9 cellular contexts compared by ENCODE assay signal in the genomic region with DNA sequence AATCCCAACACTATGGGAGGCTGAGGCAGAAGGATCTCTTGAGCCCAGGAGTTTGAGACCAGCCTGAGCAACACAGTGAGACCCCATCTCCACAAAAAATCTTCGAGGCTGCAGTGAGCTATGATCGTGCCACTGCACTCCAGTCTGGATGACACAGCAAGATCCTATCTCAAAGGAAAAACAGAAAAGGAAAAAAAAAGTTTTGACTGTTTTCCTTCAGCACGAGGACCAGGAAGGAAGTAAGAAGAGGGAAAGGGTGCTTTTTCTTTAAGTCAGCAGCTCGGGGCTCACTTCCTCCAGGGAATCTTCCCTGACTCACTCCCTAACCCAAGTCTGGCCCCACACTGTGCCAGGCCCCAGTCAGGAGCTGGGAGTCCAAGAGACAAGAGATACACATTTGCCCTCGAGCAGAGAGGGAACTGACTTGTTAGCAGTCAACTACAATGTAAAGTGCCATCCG. TPM values are rescaled to one million over a fixed set of nuclear protein-coding genes. Genes with fewer than 3 reads are reported as not detected.
A peak's percentile ranks its signal among the peaks of the same experiment; 100 is the strongest.
DNase-seq lines count a peak whose midpoint lies in the region; ATAC-seq, FAIRE-seq and TF ChIP-seq lines count a peak whose summit lies in the region.
"Had no signal": no experiment of that assay in that cellular context is flagged by ENCODE, and none has a peak within 500 bp of the region (broad histone marks: within the 10 kb centered on the region; RNA-seq: fewer than 3 reads in every experiment).

No MANE protein-coding gene starts in this region.

- H3K4me2 ChIP-seq in HepG2 (ENCODE audit: low read depth, low read length) (no peak overlapping the region), OCI-LY7 (ENCODE audit: low read length) (no peak overlapping the region)

- POLR2A ChIA-PET in HepG2 (lab: Yijun Ruan, JAX) (no interaction called here), OCI-LY7 (lab: Charles Lee) (no interaction called here)

- H3K27me3 ChIP-seq in liver (ENCODE audit: control insufficient read depth in 4 of 4, insufficient read depth in 4 of 4, low read length in 3 of 4) (no peaks in the 10 kb centered on the region), HepG2 (ENCODE audit: control insufficient read depth in 1 of 2, insufficient read depth in 2 of 2, low read length in 2 of 2) (no peaks in the 10 kb centered on the region), breast epithelium (no peaks in the 10 kb centered on the region), right lobe of liver (no peaks in the 10 kb centered on the region), upper lobe of right lung (no peaks in the 10 kb centered on the region)

- no peak for DNase-seq in HepG2 (ENCODE audit: low spot score)
- no peak for DNase-seq in breast epithelium (ENCODE audit: low spot score in 2 of 2)
- no peak for DNase-seq in right lobe of liver
- DNase-seq in upper lobe of right lung: no peak
- DNase-seq in GM19238 (ENCODE audit: insufficient read length, low spot score): no peak
- DNase-seq in OCI-LY7 (ENCODE audit: low spot score): no peak
- DNase-seq: SW 1271 had no signal

- BruUV-seq in HepG2 (replicated peaks; lab: Mats Ljungman, UMichigan): no TSS peak
- BruUV-seq in OCI-LY7 (replicated peaks; lab: Mats Ljungman, UMichigan): no TSS peak

- TF ChIP-seq RAD21 in liver (IDR thresholded peaks at IDR 0.05) (no peak), HepG2 (CRISPR knock-in tag; IDR thresholded peaks at IDR 0.05) (no peak)

- TF ChIP-seq EP300 in HepG2 (IDR thresholded peaks at IDR 0.05; ENCODE audit: low read depth in 2 of 2, low read length in 2 of 2) (no peak), HepG2 (CRISPR knock-in tag; IDR thresholded peaks at IDR 0.05; ENCODE audit: borderline replicate concordance) (no peak)

- peaks cover 52% of the 10 kb centered on the region for H4K20me1 ChIP-seq in HepG2 (ENCODE audit: insufficient read depth, low read length)
- no peaks in the 10 kb centered on the region for H4K20me1 ChIP-seq in OCI-LY7 (ENCODE audit: insufficient read depth, low read length)

- intact Hi-C loops in HepG2 (cut with micrococcal nuclease; ENCODE audit: unreplicated experiment): no loop called here
- intact Hi-C loops in breast epithelium (cut with DNase I; ENCODE audit: low total_unique reads): no loop called here
- intact Hi-C loops in right lobe of liver (cut with DNase I): loop anchor here in 1 of 2 donors (10.0 kb wide), 1 partner anchor 48 kb away; no protein-coding TSS in a partner anchor
- intact Hi-C loops in upper lobe of right lung (cut with DNase I): loop anchor here (5.0 kb wide), 1 partner anchor 45 kb away; no protein-coding TSS in a partner anchor
- intact Hi-C loops in OCI-LY7 (cut with micrococcal nuclease; ENCODE audit: unreplicated experiment): no loop called here

- H3K9me3 ChIP-seq in liver (ENCODE audit: control insufficient read depth in 4 of 4, low read length in 3 of 4) (no peaks in the 10 kb centered on the region), HepG2 (ENCODE audit: low read length) (no peaks in the 10 kb centered on the region), breast epithelium (no peaks in the 10 kb centered on the region), right lobe of liver (no peaks in the 10 kb centered on the region), upper lobe of right lung (no peaks in the 10 kb centered on the region), OCI-LY7 (ENCODE audit: low read length) (no peaks in the 10 kb centered on the region)

- H3K9ac ChIP-seq in liver (ENCODE audit: low read depth in 1 of 2, low read length in 2 of 2) (no peak overlapping the region), HepG2 (ENCODE audit: insufficient read depth, low read depth, low read length) (no peak overlapping the region)

- FAIRE-seq in HepG2 (lab: Jason Lieb, UNC): no peak

- H3K27ac ChIP-seq in liver (ENCODE audit: low read depth in 1 of 2, low read length in 2 of 2) (peak overlapping the region in 1 of 2 donors; percentile 33), HepG2 (ENCODE audit: extremely low read length, insufficient read depth, low read length) (no peak overlapping the region), breast epithelium (peak overlapping the region; percentile 69 to 91), right lobe of liver (peak overlapping the region in 1 of 3 donors; percentile 13), upper lobe of right lung (peak overlapping the region; percentile 95), OCI-LY7 (ENCODE audit: low read depth, low read length, poor library complexity, severe bottlenecking) (no peak overlapping the region)

- peaks cover 6 to 63% (median 27%) of the 10 kb centered on the region in 4 donors for H3K4me1 ChIP-seq in liver (ENCODE audit: control insufficient read depth in 4 of 4, insufficient read depth in 4 of 4, low read length in 3 of 4)
- H3K4me1 ChIP-seq in HepG2 (ENCODE audit: insufficient read depth, low read length): peaks cover 50% of the 10 kb centered on the region
- H3K4me1 ChIP-seq in breast epithelium: peaks cover 34 to 40% of the 10 kb centered on the region in 2 donors
- peaks cover 0 to 49% (median 21%) of the 10 kb centered on the region in 4 donors for H3K4me1 ChIP-seq in right lobe of liver
- H3K4me1 ChIP-seq in upper lobe of right lung: peaks cover 96% of the 10 kb centered on the region
- H3K4me1 ChIP-seq in OCI-LY7 (ENCODE audit: insufficient read depth, low read length, poor library complexity, severe bottlenecking): peaks cover 17% of the 10 kb centered on the region

- TF ChIP-seq POLR2A in HepG2 (IDR thresholded peaks at IDR 0.05; ENCODE audit: insufficient read depth in 1 of 2, low read depth in 2 of 2, low read length in 2 of 2) (no peak), breast epithelium (IDR thresholded peaks at IDR 0.05) (no peak), right lobe of liver (IDR thresholded peaks at IDR 0.05) (no peak)

- no peak overlapping the region for H3K4me3 ChIP-seq in liver (ENCODE audit: low read depth in 1 of 3, low read length in 3 of 3)
- H3K4me3 ChIP-seq in HepG2 (replicated peaks in 1 of 3; ENCODE audit: insufficient read depth in 1 of 3, low read depth in 2 of 3, low read length in 3 of 3): no peak overlapping the region
- H3K4me3 ChIP-seq in breast epithelium: no peak overlapping the region
- no peak overlapping the region for H3K4me3 ChIP-seq in right lobe of liver
- H3K4me3 ChIP-seq in upper lobe of right lung: no peak overlapping the region
- no peak overlapping the region for H3K4me3 ChIP-seq in OCI-LY7 (ENCODE audit: low read depth, low read length, poor library complexity, severe bottlenecking)

- H3K79me2 ChIP-seq in HepG2 (ENCODE audit: insufficient read depth, low read length) (peaks cover 68% of the 10 kb centered on the region), OCI-LY7 (ENCODE audit: insufficient read depth, low read depth, low read length) (no peaks in the 10 kb centered on the region)

- ATAC-seq in HepG2 (no peak), right lobe of liver (peak in 3 of 4 donors; percentile 3 to 14 (median 4)), upper lobe of right lung (peak; percentile 23), HG03196 (IDR thresholded peaks at IDR 0.05; ENCODE audit: unreplicated experiment) (no peak)

- H2AFZ ChIP-seq in HepG2 (ENCODE audit: low read length): no peak overlapping the region
- no peak overlapping the region for H2AFZ ChIP-seq in OCI-LY7 (ENCODE audit: low read length)

- CTCF ChIA-PET in HepG2 (lab: Yijun Ruan, JAX; ENCODE audit: low intra/inter-chr PET ratio, low total read pairs): no interaction called here
- CTCF ChIA-PET in OCI-LY7 (lab: Charles Lee; ENCODE audit: unreplicated experiment): no interaction called here

- in situ Hi-C loops in HepG2 (cut with HindIII; ENCODE audit: extremely low pct_ligation_motif_present, low pct_unique_long_range_greater_than_20kb): no loop called here

- 67% methylated on average over 6 of the region's 6 CpGs for WGBS in liver
- WGBS in HepG2 (ENCODE audit: low lambda C conversion rate): 95% methylated on average over 5 of the region's 6 CpGs
- whole genome bisulfite sequencing in right lobe of liver (ENCODE audit: insufficient coverage, low coverage, low lambda C conversion rate, missing lambda C conversion rate): 23% methylated on average over 6 of the region's 6 CpGs

- no peaks in the 10 kb centered on the region for H3K36me3 ChIP-seq in liver (ENCODE audit: control insufficient read depth in 4 of 4, insufficient read depth in 3 of 4, low read depth in 1 of 4, low read length in 3 of 4)
- H3K36me3 ChIP-seq in HepG2 (replicated peaks in 1 of 2; ENCODE audit: control insufficient read depth in 1 of 2, insufficient read depth in 2 of 2, low read length in 2 of 2): peaks cover 10% of the 10 kb centered on the region in 2 experiments; a peak in 3 of 5 replicates
- H3K36me3 ChIP-seq in breast epithelium: no peaks in the 10 kb centered on the region
- no peaks in the 10 kb centered on the region for H3K36me3 ChIP-seq in right lobe of liver
- H3K36me3 ChIP-seq in upper lobe of right lung: no peaks in the 10 kb centered on the region
- no peaks in the 10 kb centered on the region for H3K36me3 ChIP-seq in OCI-LY7 (ENCODE audit: insufficient read depth, low read length)

- no peaks in the 10 kb centered on the region for H3K9me2 ChIP-seq in OCI-LY7 (ENCODE audit: insufficient read depth, low read length)

- no peak for TF ChIP-seq CTCF in liver (IDR thresholded peaks at IDR 0.05; ENCODE audit: low read depth, low read length, missing input control)
- TF ChIP-seq CTCF in HepG2 (CRISPR knock-in tag; IDR thresholded peaks at IDR 0.05): no peak
- no peak for TF ChIP-seq CTCF in breast epithelium (IDR thresholded peaks at IDR 0.05)
- no peak for TF ChIP-seq CTCF in right lobe of liver (IDR thresholded peaks at IDR 0.05)
- TF ChIP-seq CTCF in upper lobe of right lung (IDR thresholded peaks at IDR 0.05): no peak
- no peak for TF ChIP-seq CTCF in OCI-LY7 (conservative IDR thresholded peaks at IDR 0.05; ENCODE audit: low read length)

RNA-seq across cellular contexts. Expression of gene ARRB1, which starts 14.2 kb away (rescaled TPM):
- total RNA-seq in liver (10 to 100 TPM; 19.3 to 21.2 TPM), HepG2 (2016; rRNA removed; fragmentation: Illumina TruSeq; extraction: Trizol) (22.5 and 25.2 TPM in 2 replicates), breast epithelium (10 to 100 TPM; 31.2 to 64.0 (median 42.3) TPM), right lobe of liver (10 to 100 TPM in 5 of 6 experiments, 1 to 10 TPM in 1; 8.6 to 26.4 (median 24.5) TPM), upper lobe of right lung (188 TPM), OCI-LY7 (2022) (not detected in 2 replicates)
- polyA plus RNA-seq in liver (1 to 10 TPM; 3.3 to 5.7 TPM), HepG2 (2011; rRNA removed) (35.7 and 35.9 TPM in 2 replicates)
- 15.2 and 19.6 TPM in 2 replicates for total RNA-seq in HepG2 (2016; cell fraction: cytosol; rRNA removed; fragmentation: Illumina TruSeq; extraction: Trizol; ENCODE audit: low read depth)
- 21.7 and 25.0 TPM in 2 replicates for total RNA-seq in HepG2 (2016; cell fraction: insoluble cytoplasmic fraction; rRNA removed; fragmentation: Illumina TruSeq; extraction: Trizol)
- total RNA-seq in HepG2 (2016; cell fraction: membrane; rRNA removed; fragmentation: Illumina TruSeq; extraction: Trizol): 20.4 and 20.9 TPM in 2 replicates
- total RNA-seq in HepG2 (2016; cell fraction: nucleus; rRNA removed; fragmentation: Illumina TruSeq; extraction: Trizol): 15.7 and 24.9 TPM in 2 replicates
- 33.5 and 41.0 TPM in 2 replicates for polyA plus RNA-seq in HepG2 (2011; cell fraction: cytosol; rRNA removed)
- polyA plus RNA-seq in HepG2 (2011; cell fraction: nucleus; rRNA removed): 50.3 and 56.4 TPM in 2 replicates
- 25.7 and 29.8 TPM in 2 replicates for polyA plus RNA-seq in HepG2 (2012)
- polyA plus RNA-seq in HepG2 (2016; cell fraction: cytosol; fragmentation: Illumina TruSeq; extraction: Trizol; ENCODE audit: low read depth): 19.3 and 20.1 TPM in 2 replicates
- polyA plus RNA-seq in HepG2 (2016; cell fraction: insoluble cytoplasmic fraction; fragmentation: Illumina TruSeq; extraction: Trizol; ENCODE audit: low read depth): 33.2 and 40.0 TPM in 2 replicates
- 23.0 and 27.7 TPM in 2 replicates for polyA plus RNA-seq in HepG2 (2016; cell fraction: membrane; fragmentation: Illumina TruSeq; extraction: Trizol; ENCODE audit: low read depth)
- polyA plus RNA-seq in HepG2 (2016; cell fraction: nucleus; fragmentation: Illumina TruSeq; extraction: Trizol; ENCODE audit: insufficient read depth, low read depth): 26.7 and 32.1 TPM in 2 replicates
- polyA minus RNA-seq in HepG2 (2011; rRNA and poly(A)+ RNA removed; ENCODE audit: low replicate concordance): 48.7 and 175 TPM in 2 replicates
- polyA minus RNA-seq in HepG2 (2011; cell fraction: cytosol; rRNA and poly(A)+ RNA removed): 37.4 and 40.0 TPM in 2 replicates
- polyA minus RNA-seq in HepG2 (2011; cell fraction: nucleus; rRNA and poly(A)+ RNA removed): 68.6 and 72.2 TPM in 2 replicates
- total RNA-seq in OCI-LY7 (2014; rRNA removed; shearing (Covaris generic)): not detected in 2 replicates

Comparison
In these comparisons a context has a peak if more than half of its experiments do, and no peak if none do; other contexts are left out.
1. ATAC-seq: peak in right lobe of liver (3 of 4) and upper lobe of right lung (single experiment); none in HepG2 (single experiment) and HG03196 (single experiment).
2. H3K27ac ChIP-seq: peak in breast epithelium (2 of 2) and upper lobe of right lung (single experiment); none in HepG2 (single experiment) and OCI-LY7 (single experiment).
3. RNA of gene ARRB1, which starts 14.2 kb away (total RNA-seq): 188 TPM in upper lobe of right lung (single experiment), 31.2 to 64.0 TPM in breast epithelium, 8.6 to 26.4 TPM in right lobe of liver, 15.2 to 25.2 TPM in HepG2 and 19.3 to 21.2 TPM in liver; not detected in OCI-LY7; every median in the first group is over 4 times any median in the second.